In the genomic region with DNA sequence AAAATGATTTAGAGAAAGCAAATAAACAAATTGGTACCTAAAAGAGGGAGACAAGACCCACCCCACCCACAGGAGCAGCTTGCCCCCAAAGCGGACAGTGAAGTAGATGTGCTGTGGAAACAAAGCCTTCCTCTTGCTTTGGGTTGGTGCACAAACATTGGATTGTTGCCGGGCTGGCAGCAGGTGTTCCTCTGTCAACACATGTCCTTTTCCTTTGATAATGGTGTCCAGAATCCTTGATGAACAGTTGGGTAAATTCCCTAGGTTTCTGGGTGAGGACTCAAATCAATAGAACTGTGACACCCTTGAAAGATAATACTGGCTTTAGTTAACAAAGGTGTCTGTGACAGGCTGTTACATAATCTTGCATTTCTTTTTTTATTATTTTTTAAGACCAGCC, we compare ENCODE assay signal across 31 cellular contexts.
DNase-seq lines count a peak whose midpoint lies in the region; ATAC-seq, FAIRE-seq and TF ChIP-seq lines count a peak whose summit lies in the region.
"Had no signal": no experiment of that assay in that cellular context is flagged by ENCODE, and none has a peak within 500 bp of the region (broad histone marks: within the 10 kb centered on the region; RNA-seq: fewer than 3 reads in every experiment).

No MANE protein-coding gene starts in this region.

- WGBS in small intestine, 3 donors = 44 to 74% (median 56%) methylated on average over 2 of the region's 2 CpGs

- no peaks in the 10 kb centered on the region for H3K36me3 ChIP-seq in small intestine (ENCODE audit: control insufficient read depth in 2 of 2, insufficient read depth in 2 of 2, low read length in 2 of 2)
- H3K36me3 ChIP-seq: esophagus muscularis mucosa, heart right ventricle, stomach, thyroid gland had no signal

- H3K27ac Mint-ChIP-seq in activated T-helper 17 cell treated with anti-CD3 and anti-CD28 coated beads, Interleukin-2, amount 50 U/mL, for 72 hours = no peak overlapping the region
- H3K27ac Mint-ChIP-seq: B cell; CD8-positive, alpha-beta T cell; endodermal cell; H9; IgD-negative memory B cell; nephron had no signal

- no peaks in the 10 kb centered on the region for H3K27me3 ChIP-seq in small intestine (ENCODE audit: control insufficient read depth in 2 of 2, insufficient read depth in 2 of 2, low read length in 2 of 2)
- H3K27me3 ChIP-seq: breast epithelium, esophagus muscularis mucosa, foreskin keratinocyte, heart right ventricle, stomach, thyroid gland had no signal

- no peak for TF ChIP-seq POLR2A in erythroblast (IDR thresholded peaks at IDR 0.05; ENCODE audit: low read length)

- no peaks in the 10 kb centered on the region for H3K4me1 Mint-ChIP-seq in activated T-helper 17 cell treated with anti-CD3 and anti-CD28 coated beads, Interleukin-2, amount 50 U/mL, for 72 hours
- H3K4me1 Mint-ChIP-seq: B cell, endodermal cell, H9, IgD-negative memory B cell had no signal

- H3K27me3 Mint-ChIP-seq in activated T-helper 17 cell treated with anti-CD3 and anti-CD28 coated beads, Interleukin-2, amount 50 U/mL, for 72 hours = no peaks in the 10 kb centered on the region
- H3K27me3 Mint-ChIP-seq: B cell, IgD-negative memory B cell had no signal

- peaks cover 0 to 2% of the 10 kb centered on the region in 2 donors for H3K4me1 ChIP-seq in small intestine (ENCODE audit: control insufficient read depth in 2 of 2, insufficient read depth in 1 of 2, low read depth in 1 of 2, low read length in 1 of 2)
- H3K4me1 ChIP-seq: breast epithelium, esophagus muscularis mucosa, foreskin keratinocyte, stomach, thyroid gland had no signal

- no peak for ATAC-seq in GM18868 (IDR thresholded peaks at IDR 0.05; ENCODE audit: unreplicated experiment)
- no peak for ATAC-seq in activated T-helper 17 cell treated with anti-CD3 and anti-CD28 coated beads, Interleukin-2, amount 50 U/mL, for 72 hours (replicated peaks)
- ATAC-seq: CD8-positive, alpha-beta T cell; foreskin keratinocyte; heart right ventricle had no signal

- FAIRE-seq in small intestine (lab: Jason Lieb, UNC) = no peak
- FAIRE-seq: colon had no signal

- H3K36me3 Mint-ChIP-seq in activated T-helper 17 cell treated with anti-CD3 and anti-CD28 coated beads, Interleukin-2, amount 50 U/mL, for 72 hours (ENCODE audit: low read depth) = no peaks in the 10 kb centered on the region
- H3K36me3 Mint-ChIP-seq: CD8-positive, alpha-beta T cell; IgD-negative memory B cell had no signal

- peaks cover 9% of the 10 kb centered on the region for H3K9me3 Mint-ChIP-seq in activated T-helper 17 cell treated with anti-CD3 and anti-CD28 coated beads, Interleukin-2, amount 50 U/mL, for 72 hours
- H3K9me3 Mint-ChIP-seq: CD8-positive, alpha-beta T cell; endodermal cell; H9; IgD-negative memory B cell; nephron had no signal

- no peak overlapping the region for H3K4me3 Mint-ChIP-seq in activated T-helper 17 cell treated with anti-CD3 and anti-CD28 coated beads, Interleukin-2, amount 50 U/mL, for 72 hours
- H3K4me3 Mint-ChIP-seq: B cell; CD8-positive, alpha-beta T cell; endodermal cell; H9; IgD-negative memory B cell; nephron had no signal

- no peak overlapping the region for H3K27ac ChIP-seq in small intestine (ENCODE audit: low read depth in 1 of 2, low read length in 1 of 2)
- H3K27ac ChIP-seq: breast epithelium, esophagus muscularis mucosa, foreskin keratinocyte, heart right ventricle, PC-9, stomach, thyroid gland had no signal

- H3K4me3 ChIP-seq in small intestine (ENCODE audit: low read depth in 1 of 2, low read length in 2 of 2) = no peak overlapping the region
- H3K4me3 ChIP-seq: breast epithelium, esophagus muscularis mucosa, heart right ventricle, lung, PC-9, stomach, thyroid gland had no signal

- DNase-seq in NCI-H510A treated with DMSO at 0.1 percent for 48 hours (lab: John Stamatoyannopoulos, UW) = peak; percentile 43
- no peak for DNase-seq in NCI-H510A (lab: John Stamatoyannopoulos, UW)
- DNase-seq in NCI-H2029 (lab: John Stamatoyannopoulos, UW) = peak; percentile 70
- DNase-seq in SHP77 (lab: John Stamatoyannopoulos, UW) = peak; percentile 67 to 76
- DNase-seq in small intestine = peak; percentile 17
- DNase-seq in erythroblast (lab: John Stamatoyannopoulos, UW) = no peak
- DNase-seq: activated CD4-positive, alpha-beta T cell treated with anti-CD3 and anti-CD28 coated beads, Interleukin-2, amount 50 U/mL, for 1 hour; activated naive CD4-positive, alpha-beta T cell treated with anti-CD3 and anti-CD28 coated beads, Interleukin-2, amount 50 U/mL, for 16 hours; amygdala; CD8-positive, alpha-beta T cell; endodermal cell; foreskin keratinocyte; GDM1; H9; kidney glomerular epithelial cell; PC-9; SIG-M5; stimulated activated CD4-positive, alpha-beta T cell treated with anti-CD3 and anti-CD28 coated beads, Interleukin-2, amount 100 ng/mL, for 24 hours; stomach; T-helper 9 cell; thyroid gland had no signal

- H3K9me3 ChIP-seq in small intestine (ENCODE audit: control insufficient read depth, low read depth) = no peaks in the 10 kb centered on the region
- H3K9me3 ChIP-seq: breast epithelium, esophagus muscularis mucosa, heart right ventricle, stomach, thyroid gland had no signal

Comparison
In these comparisons a context has a peak if more than half of its experiments do, and no peak if none do; other contexts are left out.
1. DNase-seq: peak in NCI-H510A treated with DMSO at 0.1 percent for 48 hours (single experiment), NCI-H2029 (single experiment), SHP77 (2 of 2) and small intestine (single experiment); none in NCI-H510A (single experiment) and erythroblast (0 of 2).